6 cellular contexts compared by ENCODE assay signal in genomic region chr11:89309321-89309985, GRCh38.
DNase-seq lines count a peak whose midpoint lies in the region; ATAC-seq, FAIRE-seq and TF ChIP-seq lines count a peak whose summit lies in the region.
"Not testable (repeated sequence)": the region's sequence is repeated elsewhere in the genome, so short reads cannot be mapped to it uniquely, and the experiment has no call there.

No MANE protein-coding gene starts in this region.

- not testable (repeated sequence) for H3K36me3 ChIP-seq in HepG2 (replicated peaks in 1 of 2; ENCODE audit: control insufficient read depth in 1 of 2, insufficient read depth in 2 of 2, low read length in 2 of 2); right lobe of liver

- not testable (repeated sequence) for H3K9ac ChIP-seq in HepG2 (ENCODE audit: insufficient read depth, low read depth, low read length)

- not testable (repeated sequence) for H3K79me2 ChIP-seq in HepG2 (ENCODE audit: insufficient read depth, low read length)

- H2AFZ ChIP-seq in HepG2 (ENCODE audit: low read length), result not testable (repeated sequence)

- in situ Hi-C loops in HepG2 (cut with HindIII; ENCODE audit: extremely low pct_ligation_motif_present, low pct_unique_long_range_greater_than_20kb), result not testable (repeated sequence)

- not testable (repeated sequence) for H3K27me3 ChIP-seq in HepG2 (ENCODE audit: control insufficient read depth in 1 of 2, insufficient read depth in 2 of 2, low read length in 2 of 2); right lobe of liver

- FAIRE-seq in HepG2 (lab: Jason Lieb, UNC) (peak; percentile 15), urothelium cell line (lab: Jason Lieb, UNC) (peak; percentile 30)

- not testable (repeated sequence) for H3K4me2 ChIP-seq in HepG2 (ENCODE audit: low read depth, low read length)

- not testable (repeated sequence) for ATAC-seq in HepG2
- peak in 3 of 4 donors; percentile 65 to 76 (median 66) for ATAC-seq in right lobe of liver

- not testable (repeated sequence) for BruUV-seq in HepG2 (replicated peaks; lab: Mats Ljungman, UMichigan)

- TF ChIP-seq EP300 in HepG2 (IDR thresholded peaks at IDR 0.05; ENCODE audit: low read depth in 2 of 2, low read length in 2 of 2); HepG2 (CRISPR knock-in tag; IDR thresholded peaks at IDR 0.05; ENCODE audit: borderline replicate concordance): not testable (repeated sequence)

- not testable (repeated sequence) for H3K9me3 ChIP-seq in HepG2 (ENCODE audit: low read length); right lobe of liver

- not testable (repeated sequence) for H3K4me3 ChIP-seq in HepG2 (replicated peaks in 1 of 3; ENCODE audit: insufficient read depth in 1 of 3, low read depth in 2 of 3, low read length in 3 of 3); right lobe of liver

- not testable (repeated sequence) for TF ChIP-seq CTCF in VCaP (conservative IDR thresholded peaks at IDR 0.05); HepG2 (CRISPR knock-in tag; IDR thresholded peaks at IDR 0.05); right lobe of liver (IDR thresholded peaks at IDR 0.05)

- CTCF ChIA-PET in HepG2 (lab: Yijun Ruan, JAX; ENCODE audit: low intra/inter-chr PET ratio, low total read pairs), result not testable (repeated sequence)

- intact Hi-C loops in HepG2 (cut with micrococcal nuclease; ENCODE audit: unreplicated experiment); right lobe of liver (cut with DNase I): not testable (repeated sequence)

- H4K20me1 ChIP-seq in HepG2 (ENCODE audit: insufficient read depth, low read length), result not testable (repeated sequence)

- H3K4me1 ChIP-seq in HepG2 (ENCODE audit: insufficient read depth, low read length), result not testable (repeated sequence)
- H3K4me1 ChIP-seq in right lobe of liver, result peaks cover 0 to 16% (median 0%) of the 10 kb centered on the region in 4 donors

- POLR2A ChIA-PET in HepG2 (lab: Yijun Ruan, JAX), result not testable (repeated sequence)

- 0% methylated on average over 3 of the region's 3 CpGs for WGBS in HepG2 (ENCODE audit: low lambda C conversion rate)
- 48% methylated on average over 3 of the region's 3 CpGs for WGBS in right lobe of liver (ENCODE audit: insufficient coverage, low coverage, low lambda C conversion rate, missing lambda C conversion rate)

- not testable (repeated sequence) for TF ChIP-seq RAD21 in HepG2 (CRISPR knock-in tag; IDR thresholded peaks at IDR 0.05)

- DNase-seq in NCI-H69 (lab: John Stamatoyannopoulos, UW) (peak; percentile 7), foreskin melanocyte (peak; percentile 86)
- DNase-seq in HepG2 (ENCODE audit: low spot score); right lobe of liver; urothelium cell line (ENCODE audit: low spot score): not testable (repeated sequence)

- not testable (repeated sequence) for TF ChIP-seq POLR2A in HepG2 (IDR thresholded peaks at IDR 0.05; ENCODE audit: insufficient read depth in 1 of 2, low read depth in 2 of 2, low read length in 2 of 2); right lobe of liver (IDR thresholded peaks at IDR 0.05)

- peak overlapping the region; percentile 45; the same call in 1 of the 2 replicates for H3K27ac ChIP-seq in VCaP
- H3K27ac ChIP-seq in HepG2 (ENCODE audit: extremely low read length, insufficient read depth, low read length); right lobe of liver: not testable (repeated sequence)
